Comparison of ENCODE assay signal across 8 cellular contexts in genomic region chr22:46006379-46007002, GRCh38. TPM values are rescaled to one million over a fixed set of nuclear protein-coding genes. Genes with fewer than 3 reads are reported as not detected.
DNase-seq lines count a peak whose midpoint lies in the region; ATAC-seq and TF ChIP-seq lines count a peak whose summit lies in the region.

No MANE protein-coding gene starts in this region.

- 33% methylated on average over 26 of the region's 26 CpGs for WGBS in liver

- TF ChIP-seq RAD21 in liver (IDR thresholded peaks at IDR 0.05): peak; percentile 91 to 97

- H3K9me3 Mint-ChIP-seq in dendritic cell treated with granulocyte-macrophage colony-stimulating factor and Interleukin-4, amounts not matched to agents 40 ng/mL and 50 ng/mL, for 4 days: peaks cover 20% of the 10 kb centered on the region

- peaks cover 11% of the 10 kb centered on the region for H3K36me3 Mint-ChIP-seq in dendritic cell treated with granulocyte-macrophage colony-stimulating factor and Interleukin-4, amounts not matched to agents 40 ng/mL and 50 ng/mL, for 4 days (ENCODE audit: low read depth)

- intact Hi-C loops in A673 (cut with micrococcal nuclease; ENCODE audit: unreplicated experiment): loop anchor here (2.0 kb wide), 1 partner anchor 110 kb away; no protein-coding TSS in a partner anchor
- intact Hi-C loops in dendritic cell treated with granulocyte-macrophage colony-stimulating factor and Interleukin-4, amounts not matched to agents 40 ng/mL and 50 ng/mL, for 4 days (cut with micrococcal nuclease): loop anchor here (1.0 to 10.0 kb wide), 3 partner anchors 9 to 288 kb away; partner anchors contain the start of gene GTSE1

- peak; percentile 80 for DNase-seq in A673 (ENCODE audit: low spot score)
- DNase-seq in GM19238 (ENCODE audit: insufficient read length, low spot score): peak; percentile 93
- peak; percentile 13 for DNase-seq in NCI-H526 treated with DMSO at 0.1 percent for 48 hours (lab: John Stamatoyannopoulos, UW)
- DNase-seq in activated CD4-positive, alpha-beta T cell treated with anti-CD3 and anti-CD28 coated beads, Interleukin-2, amount 50 U/mL, for 48 hours: peak; percentile 92 to 93
- peak; percentile 93 for DNase-seq in stimulated activated CD4-positive, alpha-beta T cell treated with anti-CD3 and anti-CD28 coated beads, Interleukin-2, amount 100 ng/mL, for 48 hours

- ATAC-seq in HG03571 (IDR thresholded peaks at IDR 0.05; ENCODE audit: unreplicated experiment): no peak

- POLR2A ChIA-PET in A673 (lab: Charles Lee; ENCODE audit: low non-redundant PET): no interaction called here

- no peaks in the 10 kb centered on the region for H3K27me3 ChIP-seq in A673 (replicated peaks; ENCODE audit: insufficient read depth, low read depth, low read length, poor library complexity)
- H3K27me3 ChIP-seq in liver (ENCODE audit: control insufficient read depth in 4 of 4, insufficient read depth in 4 of 4, low read length in 3 of 4): no peaks in the 10 kb centered on the region

- CTCF ChIA-PET in A673 (lab: Charles Lee): interaction anchor here (0.6 to 1.4 kb wide), 15 partner anchors 9 to 361 kb away, joined by 3 to 13 read pairs (median 4); no protein-coding TSS in a partner anchor

- H3K27me3 Mint-ChIP-seq in dendritic cell treated with granulocyte-macrophage colony-stimulating factor and Interleukin-4, amounts not matched to agents 40 ng/mL and 50 ng/mL, for 4 days: no peaks in the 10 kb centered on the region

- H3K9me3 ChIP-seq in A673 (ENCODE audit: low read depth, low read length, poor library complexity, severe bottlenecking) (peaks cover 13% of the 10 kb centered on the region), liver (ENCODE audit: control insufficient read depth in 4 of 4, low read length in 3 of 4) (peaks cover 0 to 3% (median under 1%) of the 10 kb centered on the region in 4 donors)

- no TSS peak for BruUV-seq in A673 (replicated peaks; lab: Mats Ljungman, UMichigan)

- H3K27ac Mint-ChIP-seq in dendritic cell treated with granulocyte-macrophage colony-stimulating factor and Interleukin-4, amounts not matched to agents 40 ng/mL and 50 ng/mL, for 4 days: peak overlapping the region; percentile 82

- peak overlapping the region; percentile 59 for H3K4me3 Mint-ChIP-seq in dendritic cell treated with granulocyte-macrophage colony-stimulating factor and Interleukin-4, amounts not matched to agents 40 ng/mL and 50 ng/mL, for 4 days

- H3K27ac ChIP-seq in A673 (ENCODE audit: low read depth, low read length, poor library complexity, severe bottlenecking) (peak overlapping the region; percentile 47), liver (ENCODE audit: low read depth in 1 of 2, low read length in 2 of 2) (peak overlapping the region; percentile 64 to 75)

- TF ChIP-seq CTCF in A673 (conservative IDR thresholded peaks at IDR 0.05; ENCODE audit: low read depth, low read length) (peak; percentile 98), liver (IDR thresholded peaks at IDR 0.05; ENCODE audit: low read depth, low read length, missing input control) (peak; percentile 88)

- no peaks in the 10 kb centered on the region for H3K36me3 ChIP-seq in A673 (ENCODE audit: insufficient read depth, low read length, poor library complexity, severe bottlenecking)
- H3K36me3 ChIP-seq in liver (ENCODE audit: control insufficient read depth in 4 of 4, insufficient read depth in 3 of 4, low read depth in 1 of 4, low read length in 3 of 4): no peaks in the 10 kb centered on the region

- peaks cover 39% of the 10 kb centered on the region for H3K4me1 ChIP-seq in A673 (ENCODE audit: insufficient read depth, low read length, poor library complexity, severe bottlenecking)
- H3K4me1 ChIP-seq in liver (ENCODE audit: control insufficient read depth in 4 of 4, insufficient read depth in 4 of 4, low read length in 3 of 4): peaks cover 2 to 16% (median 11%) of the 10 kb centered on the region in 4 donors

- H3K4me1 Mint-ChIP-seq in dendritic cell treated with granulocyte-macrophage colony-stimulating factor and Interleukin-4, amounts not matched to agents 40 ng/mL and 50 ng/mL, for 4 days (ENCODE audit: low read depth): peaks cover 67% of the 10 kb centered on the region

- H3K4me3 ChIP-seq in A673 (ENCODE audit: low read depth, low read length, poor library complexity, severe bottlenecking) (no peak overlapping the region), liver (ENCODE audit: low read depth in 1 of 3, low read length in 3 of 3) (no peak overlapping the region)

- no peak overlapping the region for H3K9ac ChIP-seq in liver (ENCODE audit: low read depth in 1 of 2, low read length in 2 of 2)

TF ChIP-seq in liver, 16 proteins besides CTCF, POLR2A, EP300 and RAD21:
- TF ChIP-seq YY1 (IDR thresholded peaks at IDR 0.05) (no peak), MAX (IDR thresholded peaks at IDR 0.05) (no peak), NR2F2 (IDR thresholded peaks at IDR 0.05) (peak; percentile 75), EGR1 (IDR thresholded peaks at IDR 0.05; ENCODE audit: low read depth in 2 of 2) (no peak), REST (IDR thresholded peaks at IDR 0.05) (no peak), TAF1 (conservative IDR thresholded peaks at IDR 0.05) (no peak), HNF4G (IDR thresholded peaks at IDR 0.05) (no peak), SP1 (IDR thresholded peaks at IDR 0.05) (peak; percentile 37), JUND (IDR thresholded peaks at IDR 0.05) (no peak), FOXA2 (IDR thresholded peaks at IDR 0.05) (no peak), RXRA (IDR thresholded peaks at IDR 0.05) (peak; percentile 53 to 88), GABPA (IDR thresholded peaks at IDR 0.05 in 1 of 2, conservative IDR thresholded peaks at IDR 0.05 in 1 of 2) (no peak), ATF3 (IDR thresholded peaks at IDR 0.05) (no peak), ZBTB33 (IDR thresholded peaks at IDR 0.05) (no peak), HNF4A (conservative IDR thresholded peaks at IDR 0.05) (no peak), FOXA1 (IDR thresholded peaks at IDR 0.05) (no peak)

RNA-seq across cellular contexts. Expression of gene WNT7B, which starts 29.5 kb away (rescaled TPM):
- total RNA-seq in A673 (2021) (not detected in 2 replicates), liver (under 1 TPM in 1 of 2 donors, not detected in 1; 0.28 TPM)
- under 1 TPM in 1 of 2 donors, not detected in 1; 0.06 TPM for polyA plus RNA-seq in liver

Comparison
In these comparisons a context has a peak if more than half of its experiments do, and no peak if none do; other contexts are left out.
1. DNase-seq: peak in every context shown above with its lines; median percentile 93 in GM19238; 93 in stimulated activated CD4-positive, alpha-beta T cell treated with anti-CD3 and anti-CD28 coated beads, Interleukin-2, amount 100 ng/mL, for 48 hours; 92 in activated CD4-positive, alpha-beta T cell treated with anti-CD3 and anti-CD28 coated beads, Interleukin-2, amount 50 U/mL, for 48 hours; 80 in A673; 13 in NCI-H526 treated with DMSO at 0.1 percent for 48 hours.